8 cellular contexts compared by ENCODE assay signal in genomic region chr11:63871962-63872832, GRCh38. TPM values are rescaled to one million over a fixed set of nuclear protein-coding genes. Genes with fewer than 3 reads are reported as not detected.
DNase-seq lines count a peak whose midpoint lies in the region; ATAC-seq and TF ChIP-seq lines count a peak whose summit lies in the region.

No MANE protein-coding gene starts in this region.

- no peaks in the 10 kb centered on the region for H3K9me3 ChIP-seq in PC-3 (ENCODE audit: low read length)
- H3K9me3 ChIP-seq in heart left ventricle = no peaks in the 10 kb centered on the region

- peak overlapping the region; percentile 3; the same call in 1 of the 2 replicates for H3K9ac ChIP-seq in PC-3 (ENCODE audit: low read length)

- WGBS in heart left ventricle, 4 donors = 8 to 16% (median 13%) methylated on average over 11 of the region's 11 CpGs

- H3K4me1 ChIP-seq in PC-3 (ENCODE audit: insufficient read depth, low read length) = peaks cover 53% of the 10 kb centered on the region
- peaks cover 15 to 99% (median 69%) of the 10 kb centered on the region in 12 donors for H3K4me1 ChIP-seq in heart left ventricle

- peak overlapping the region; percentile 50 for H3K27ac ChIP-seq in PC-3 (ENCODE audit: low read length)
- H3K27ac ChIP-seq in heart left ventricle = peak overlapping the region; percentile 37 to 88 (median 77)

- POLR2A ChIA-PET in PC-3 (lab: Charles Lee; ENCODE audit: unreplicated experiment) = interaction anchor here (0.6 kb wide), 1 partner anchor 70 kb away, joined by 3 read pairs; no protein-coding TSS in a partner anchor

- DNase-seq in EH (ENCODE audit: low read depth) = peak; percentile 99
- peak; percentile 99 for DNase-seq in PC-3
- peak; percentile 89 for DNase-seq in amniotic stem cell (lab: John Stamatoyannopoulos, UW)
- DNase-seq in heart left ventricle = peak; percentile 76 to 93 (median 86)
- DNase-seq in posterior cingulate gyrus = peak; percentile 26 to 95 (median 74)
- no peak for DNase-seq in NCI-H1436 (lab: John Stamatoyannopoulos, UW)

- BruUV-seq in PC-3 (replicated peaks; lab: Mats Ljungman, UMichigan) = no TSS peak

- peak overlapping the region; percentile 75 for H3K4me2 ChIP-seq in PC-3 (ENCODE audit: low read length)

- no peak overlapping the region for H2AFZ ChIP-seq in PC-3 (ENCODE audit: low read length)

- ATAC-seq in GM19467 (IDR thresholded peaks at IDR 0.05; ENCODE audit: unreplicated experiment) (peak; percentile 93), HG03469 (IDR thresholded peaks at IDR 0.05; ENCODE audit: unreplicated experiment) (peak; percentile 72), PC-3 (peak; percentile 97), heart left ventricle (peak; percentile 93 to 96 (median 96))

- peak in 1 of 2 donors; percentile 30 for TF ChIP-seq POLR2A in heart left ventricle (IDR thresholded peaks at IDR 0.05)

- peaks cover 86% of the 10 kb centered on the region for H3K79me2 ChIP-seq in PC-3 (ENCODE audit: low read length)

- intact Hi-C loops in PC-3 (cut with micrococcal nuclease) = loop anchor here (1.0 kb wide), 1 partner anchor 35 kb away; no protein-coding TSS in a partner anchor
- intact Hi-C loops in heart left ventricle (cut with DNase I) = loop anchor here in 8 of 10 donors (2.0 to 10.0 kb wide), 4 partner anchors 33 to 73 kb away; partner anchors contain the start of genes MARK2 (in 7 of the 8) and RCOR2 (in 2 of the 8)
- intact Hi-C loops in posterior cingulate gyrus (cut with DNase I) = loop anchor here (2.0 kb wide), 1 partner anchor 35 kb away; no protein-coding TSS in a partner anchor

- H3K9me2 ChIP-seq in PC-3 (replicated peaks; ENCODE audit: low read length) = no peaks in the 10 kb centered on the region

- peak overlapping the region; percentile 28; the same call in 1 of the 2 replicates for H3K4me3 ChIP-seq in PC-3 (ENCODE audit: low read length)
- peak overlapping the region in 5 of 12 donors; percentile 13 to 30 (median 23) for H3K4me3 ChIP-seq in heart left ventricle

- H3K27me3 ChIP-seq in PC-3 (ENCODE audit: low read length) (no peaks in the 10 kb centered on the region), heart left ventricle (no peaks in the 10 kb centered on the region)

- CTCF ChIA-PET in PC-3 (lab: Charles Lee) = interaction anchor here (0.5 to 1.2 kb wide), 11 partner anchors 16 to 881 kb away, joined by 3 to 20 read pairs (median 6); partner anchors contain the start of genes MARK2 and NAA40

- H3K36me3 ChIP-seq in PC-3 (ENCODE audit: low read depth, low read length) = peaks cover 3% of the 10 kb centered on the region; the same call in 1 of the 2 replicates
- peaks cover 0 to 4% (median 0%) of the 10 kb centered on the region in 9 donors for H3K36me3 ChIP-seq in heart left ventricle

- TF ChIP-seq CTCF in PC-3 (conservative IDR thresholded peaks at IDR 0.05; ENCODE audit: low read depth, low read length) (peak; percentile 78), heart left ventricle (IDR thresholded peaks at IDR 0.05) (peak; percentile 13 to 84 (median 50))

- H4K20me1 ChIP-seq in PC-3 (ENCODE audit: low read length) = peaks cover 24% of the 10 kb centered on the region

- H3F3A ChIP-seq in PC-3 (ENCODE audit: low read length, unreplicated experiment) = no peaks in the 10 kb centered on the region

RNA-seq across cellular contexts. Expression of gene MARK2, which starts 33.3 kb away (rescaled TPM):
- 60.1 and 66.5 TPM in 2 replicates for total RNA-seq in PC-3 (2014; rRNA removed)
- 10 to 100 TPM; 26.7 to 53.5 (median 40.8) TPM for total RNA-seq in heart left ventricle
- 10 to 100 TPM; 17.0 to 34.3 TPM for polyA plus RNA-seq in heart left ventricle

RNA-seq across cellular contexts. Expression of gene RCOR2, which starts 44.8 kb away (rescaled TPM):
- total RNA-seq in PC-3 (2014; rRNA removed) (1.2 and 1.4 TPM in 2 replicates), heart left ventricle (1 to 10 TPM; 1.9 to 5.7 (median 4.2) TPM)
- 1 to 10 TPM; 3.8 to 4.8 TPM for polyA plus RNA-seq in heart left ventricle

RNA-seq across cellular contexts. Expression of gene SPINDOC, which starts 58.9 kb away (rescaled TPM):
- 61.5 and 67.2 TPM in 2 replicates for total RNA-seq in PC-3 (2014; rRNA removed)
- 10 to 100 TPM in 6 of 9 donors, 1 to 10 TPM in 3; 7.8 to 11.8 (median 10.6) TPM for total RNA-seq in heart left ventricle
- 10 to 100 TPM; 11.6 to 12.0 TPM for polyA plus RNA-seq in heart left ventricle
